Comparison of ENCODE assay signal across 8 cellular contexts in genomic region chr19:7920520-7921301, GRCh38. TPM values are rescaled to one million over a fixed set of nuclear protein-coding genes. Genes with fewer than 3 reads are reported as not detected.
DNase-seq lines count a peak whose midpoint lies in the region; ATAC-seq, FAIRE-seq and TF ChIP-seq lines count a peak whose summit lies in the region.

No MANE protein-coding gene starts in this region.

- peak overlapping the region; percentile 94 for H3K27ac ChIP-seq in right atrium auricular region

- no peak for FAIRE-seq in urothelium cell line (lab: Jason Lieb, UNC)

- peaks cover 15% of the 10 kb centered on the region for H3K36me3 ChIP-seq in right atrium auricular region

- H3K36me3 Mint-ChIP-seq in T-helper 1 cell treated with Interleukin-12 subunit alpha and Interleukin-12 subunit beta and Interleukin-4 antibody, amounts not matched to agents 30 μg/mL and 1 μg/mL, for 36 hours (ENCODE audit: low read depth) = peaks cover 6% of the 10 kb centered on the region

- TF ChIP-seq CTCF in GM12865 (IDR thresholded peaks at IDR 0.05; ENCODE audit: insufficient read depth, low read depth, low read length, missing control alignments) = no peak
- no peak for TF ChIP-seq CTCF in right atrium auricular region (IDR thresholded peaks at IDR 0.05)

- no peaks in the 10 kb centered on the region for H3K9me3 ChIP-seq in right atrium auricular region

- peak overlapping the region; percentile 53 for H3K4me3 ChIP-seq in GM12865 (ENCODE audit: low read depth, low read length)
- H3K4me3 ChIP-seq in right atrium auricular region = peak overlapping the region; percentile 73 to 88

- peaks cover 24% of the 10 kb centered on the region for H3K27me3 Mint-ChIP-seq in T-helper 1 cell treated with Interleukin-12 subunit alpha and Interleukin-12 subunit beta and Interleukin-4 antibody, amounts not matched to agents 30 μg/mL and 1 μg/mL, for 36 hours (ENCODE audit: low read depth)

- DNase-seq in GM12865 (ENCODE audit: low read depth) (peak; percentile 99), NCI-H146 treated with DMSO at 0.1 percent for 48 hours (lab: John Stamatoyannopoulos, UW; ENCODE audit: unreplicated experiment) (peak; percentile 82), amygdala (lab: John Stamatoyannopoulos, UW) (peak; percentile 86 to 100 (median 97)), right atrium auricular region (ENCODE audit: low spot score) (peak; percentile 99), pulmonary artery endothelial cell (ENCODE audit: low read depth, low spot score) (peak; percentile 91), urothelium cell line (ENCODE audit: low spot score) (peak; percentile 92)

- H3K4me1 ChIP-seq in right atrium auricular region = peaks cover 0 to 63% of the 10 kb centered on the region in 2 donors

- H3K4me1 Mint-ChIP-seq in T-helper 1 cell treated with Interleukin-12 subunit alpha and Interleukin-12 subunit beta and Interleukin-4 antibody, amounts not matched to agents 30 μg/mL and 1 μg/mL, for 36 hours (ENCODE audit: low read depth) = peaks cover 26% of the 10 kb centered on the region

- H3K27ac Mint-ChIP-seq in T-helper 1 cell treated with Interleukin-12 subunit alpha and Interleukin-12 subunit beta and Interleukin-4 antibody, amounts not matched to agents 30 μg/mL and 1 μg/mL, for 36 hours = peak overlapping the region; percentile 99

- H3K27me3 ChIP-seq in right atrium auricular region = peaks cover 0 to 15% of the 10 kb centered on the region in 2 donors

- ATAC-seq in HG02798 (IDR thresholded peaks at IDR 0.05; ENCODE audit: poor library complexity, unreplicated experiment) = peak; percentile 59

- no peaks in the 10 kb centered on the region for H3K9me3 Mint-ChIP-seq in T-helper 1 cell treated with Interleukin-12 subunit alpha and Interleukin-12 subunit beta and Interleukin-4 antibody, amounts not matched to agents 30 μg/mL and 1 μg/mL, for 36 hours

- peak overlapping the region; percentile 99 for H3K4me3 Mint-ChIP-seq in T-helper 1 cell treated with Interleukin-12 subunit alpha and Interleukin-12 subunit beta and Interleukin-4 antibody, amounts not matched to agents 30 μg/mL and 1 μg/mL, for 36 hours

RNA-seq across cellular contexts. Expression of gene SNAPC2, which starts 0.6 kb away (rescaled TPM):
- total RNA-seq in right atrium auricular region (10 to 100 TPM; 14.1 to 16.5 TPM), pulmonary artery endothelial cell (15.0 and 20.8 TPM in 2 replicates)

RNA-seq across cellular contexts. Expression of gene CTXN1, which starts 5.2 kb away (rescaled TPM):
- 1 to 10 TPM; 1.7 to 4.2 TPM for total RNA-seq in right atrium auricular region
- total RNA-seq in pulmonary artery endothelial cell = 3.1 and 8.2 TPM in 2 replicates

RNA-seq across cellular contexts. Expression of gene TGFBR3L, which starts 6.1 kb away (rescaled TPM):
- 10 to 100 TPM; 22.1 to 26.7 TPM for total RNA-seq in right atrium auricular region
- total RNA-seq in pulmonary artery endothelial cell = 0.53 and 0.73 TPM in 2 replicates

RNA-seq across cellular contexts. Expression of gene MAP2K7, which starts 17.0 kb away (rescaled TPM):
- total RNA-seq in right atrium auricular region (10 to 100 TPM; 12.0 to 14.4 TPM), pulmonary artery endothelial cell (8.8 and 11.6 TPM in 2 replicates)

RNA-seq across cellular contexts. Expression of gene TIMM44, which starts 22.8 kb away (rescaled TPM):
- 10 to 100 TPM; 49.1 to 64.1 TPM for total RNA-seq in right atrium auricular region
- 44.0 and 51.6 TPM in 2 replicates for total RNA-seq in pulmonary artery endothelial cell

Comparison
In these comparisons a context has a peak if more than half of its experiments do, and no peak if none do; other contexts are left out.
1. Peak in every context shown above with its lines: DNase-seq, ATAC-seq, H3K4me3 ChIP-seq and H3K27ac ChIP-seq.
2. RNA of gene TGFBR3L, which starts 6.1 kb away (total RNA-seq): 22.1 to 26.7 TPM in right atrium auricular region; 0.53 to 0.73 TPM in pulmonary artery endothelial cell; every median in the first group is over 10 times any median in the second.